In the genomic region with DNA sequence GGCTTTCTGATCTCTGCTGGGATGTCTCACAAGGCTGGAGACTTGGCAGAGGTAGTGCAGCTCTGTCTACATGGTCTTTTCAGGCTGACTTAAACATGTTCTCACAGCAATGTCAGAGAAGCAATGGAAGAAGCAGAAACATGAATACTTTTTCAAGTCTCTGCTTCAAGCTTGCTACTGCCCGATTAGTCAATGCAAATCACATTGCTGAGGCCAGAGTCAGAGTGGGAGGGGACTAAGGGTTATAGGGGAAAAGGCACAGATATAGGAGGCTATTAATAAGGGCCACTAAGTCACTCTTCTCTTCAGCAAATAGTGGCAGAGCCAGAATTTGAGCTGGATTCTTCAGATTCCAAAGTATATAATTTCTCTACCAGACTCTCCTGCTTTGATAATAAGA, we compare ENCODE assay signal across 26 cellular contexts.
DNase-seq lines count a peak whose midpoint lies in the region; ATAC-seq and TF ChIP-seq lines count a peak whose summit lies in the region.
"Had no signal": no experiment of that assay in that cellular context is flagged by ENCODE, and none has a peak within 500 bp of the region (broad histone marks: within the 10 kb centered on the region; RNA-seq: fewer than 3 reads in every experiment).

No MANE protein-coding gene starts in this region.

- no peaks in the 10 kb centered on the region for H3K79me2 ChIP-seq in fibroblast of lung (ENCODE audit: control insufficient read depth, insufficient read depth, low read length)
- H3K79me2 ChIP-seq: hepatocyte had no signal

- intact Hi-C loops in gastrocnemius medialis (cut with DNase I; ENCODE audit: low total_unique reads) = no loop called here

- peak; percentile 83 for DNase-seq in HS-27A (ENCODE audit: low read depth)
- no peak for DNase-seq in SJSA1 (ENCODE audit: low read depth in 1 of 2, low spot score in 2 of 2)
- DNase-seq in fibroblast of lung (ENCODE audit: low read depth in 2 of 2) = peak in 1 of 2 donors; percentile 1
- DNase-seq in gastrocnemius medialis = no peak
- no peak for DNase-seq in occipital lobe (lab: John Stamatoyannopoulos, UW)
- no peak for DNase-seq in WERI-Rb-1
- no peak for DNase-seq in A172 (ENCODE audit: low spot score)
- DNase-seq: activated CD4-positive, alpha-beta T cell treated with anti-CD3 and anti-CD28 coated beads for 48 hours; activated gamma-delta T cell; activated T-cell treated with anti-CD3 and anti-CD28 coated beads, Interleukin-2, amount 50 U/mL, for 24 hours; body of pancreas; CD8-positive, alpha-beta T cell; DMS 273 treated with DMSO at 0.1 percent for 48 hours; NCI-H1417; NCI-H2107; NCI-H446 treated with DMSO at 0.1 percent for 48 hours; psoas muscle; sigmoid colon; stimulated activated CD4-positive, alpha-beta T cell treated with anti-CD3 and anti-CD28 coated beads, Interleukin-15, amount 100 ng/mL, for 24 hours; stimulated activated naive B cell treated with anti-CD40 and anti-IgM and Interleukin-4, amounts not matched to agents 10 μg/mL and 1 μg/mL and 100 μg/mL, for 72 hours; upper lobe of right lung had no signal

- H3K4me1 ChIP-seq in SJSA1 (replicated peaks) (peaks cover 65% of the 10 kb centered on the region), fibroblast of lung (ENCODE audit: control insufficient read depth, extremely low read depth, insufficient read depth, low read length) (peaks cover 18% of the 10 kb centered on the region), gastrocnemius medialis (no peaks in the 10 kb centered on the region)
- H3K4me1 ChIP-seq: body of pancreas, psoas muscle, upper lobe of right lung had no signal

- H3K36me3 ChIP-seq in SJSA1 (no peaks in the 10 kb centered on the region), fibroblast of lung (ENCODE audit: control insufficient read depth, insufficient read depth, low read length) (no peaks in the 10 kb centered on the region), gastrocnemius medialis (no peaks in the 10 kb centered on the region), WERI-Rb-1 (no peaks in the 10 kb centered on the region)
- H3K36me3 ChIP-seq: neutrophil, sigmoid colon, upper lobe of right lung had no signal

- in situ Hi-C loops in gastrocnemius medialis (cut with MboI; ENCODE audit: low sequenced_read_pairs in 4 of 4) = loop anchor here in 2 of 4 donors (10.0 kb wide), 1 partner anchor 493 kb away; no protein-coding TSS in a partner anchor

- H3K27ac ChIP-seq in SJSA1 (peak overlapping the region; percentile 39; the same call in 1 of the 2 replicates), fibroblast of lung (ENCODE audit: insufficient read depth, low read length) (no peak overlapping the region), gastrocnemius medialis (no peak overlapping the region), WERI-Rb-1 (no peak overlapping the region)
- H3K27ac ChIP-seq: body of pancreas, hepatocyte, neutrophil, psoas muscle, RWPE1, sigmoid colon, upper lobe of right lung, VCaP had no signal

- H3K9me3 ChIP-seq in SJSA1 (replicated peaks) (no peaks in the 10 kb centered on the region), fibroblast of lung (ENCODE audit: control insufficient read depth, insufficient read depth, low read depth, low read length) (no peaks in the 10 kb centered on the region), gastrocnemius medialis (no peaks in the 10 kb centered on the region), WERI-Rb-1 (ENCODE audit: severe bottlenecking) (no peaks in the 10 kb centered on the region)
- H3K9me3 ChIP-seq: body of pancreas, neutrophil, psoas muscle, sigmoid colon, upper lobe of right lung had no signal

- peak overlapping the region; percentile 16 for H2AFZ ChIP-seq in fibroblast of lung (ENCODE audit: low read length)
- H2AFZ ChIP-seq: GM23338, hepatocyte had no signal

- no peak overlapping the region for H3K9ac ChIP-seq in fibroblast of lung (ENCODE audit: insufficient read depth, low read length)

- ATAC-seq in gastrocnemius medialis = no peak
- ATAC-seq: body of pancreas; CD8-positive, alpha-beta T cell; GM23338; psoas muscle; stimulated activated naive B cell treated with anti-CD40 and anti-IgM and Interleukin-4, amounts not matched to agents 10 μg/mL and 1 μg/mL and 100 μg/mL, for 72 hours; upper lobe of right lung had no signal

- no peak for TF ChIP-seq POLR2A in gastrocnemius medialis (IDR thresholded peaks at IDR 0.05)

- no peak overlapping the region for H3K4me3 ChIP-seq in SJSA1
- no peak overlapping the region for H3K4me3 ChIP-seq in fibroblast of lung (replicated peaks in 1 of 4; ENCODE audit: control extremely low read depth in 1 of 4, insufficient read depth in 1 of 4, low read depth in 3 of 4, low read length in 4 of 4)
- no peak overlapping the region for H3K4me3 ChIP-seq in gastrocnemius medialis
- H3K4me3 ChIP-seq in WERI-Rb-1 (ENCODE audit: low read depth, low read length) = no peak overlapping the region
- H3K4me3 ChIP-seq: body of pancreas, GM23338, hepatocyte, psoas muscle, sigmoid colon, upper lobe of right lung had no signal

- no peak for TF ChIP-seq CTCF in fibroblast of lung (conservative IDR thresholded peaks at IDR 0.05 in 1 of 2, IDR thresholded peaks at IDR 0.05 in 1 of 2; ENCODE audit: low read depth in 1 of 2, low read length in 2 of 2)
- TF ChIP-seq CTCF in gastrocnemius medialis (IDR thresholded peaks at IDR 0.05 in 4 of 5, conservative IDR thresholded peaks at IDR 0.05 in 1 of 5) = no peak
- TF ChIP-seq CTCF in WERI-Rb-1 (IDR thresholded peaks at IDR 0.05; ENCODE audit: low read depth, low read length) = no peak

- H4K20me1 ChIP-seq in fibroblast of lung (ENCODE audit: control insufficient read depth, extremely low read depth, insufficient read depth, low read length) = no peaks in the 10 kb centered on the region

- no peak overlapping the region for H3K4me2 ChIP-seq in fibroblast of lung (ENCODE audit: extremely low read depth, insufficient read depth, low read length)
- H3K4me2 ChIP-seq: GM23338, hepatocyte had no signal

- H3K27me3 ChIP-seq in SJSA1 (replicated peaks) (no peaks in the 10 kb centered on the region), fibroblast of lung (ENCODE audit: control insufficient read depth, insufficient read depth, low read length) (no peaks in the 10 kb centered on the region), gastrocnemius medialis (no peaks in the 10 kb centered on the region), WERI-Rb-1 (ENCODE audit: insufficient read depth, low read depth, severe bottlenecking) (no peaks in the 10 kb centered on the region)
- H3K27me3 ChIP-seq: body of pancreas, hepatocyte, neutrophil, sigmoid colon, upper lobe of right lung had no signal
